ENCODE assay signal across 1 cellular context in genomic region chr6:121498481-121499276, GRCh38.
TF ChIP-seq lines count a peak whose summit lies in the region.

No MANE protein-coding gene starts in this region.

TF ChIP-seq in HCT116, 20 proteins besides CTCF, POLR2A, EP300 and RAD21 (continued from another document):
- TF ChIP-seq REST (IDR thresholded peaks at IDR 0.05; ENCODE audit: low read depth) (no peak), EGR1 (IDR thresholded peaks at IDR 0.05; ENCODE audit: low read depth) (no peak), FOSL1 (IDR thresholded peaks at IDR 0.05; ENCODE audit: low read depth) (no peak), EZH2phosphoT487 (IDR thresholded peaks at IDR 0.05; ENCODE audit: borderline replicate concordance) (no peak), CBX3 (IDR thresholded peaks at IDR 0.05; ENCODE audit: low read depth) (no peak), SP1 (IDR thresholded peaks at IDR 0.05; ENCODE audit: low read depth) (no peak), ATF3 (IDR thresholded peaks at IDR 0.05) (no peak), YY1 (IDR thresholded peaks at IDR 0.05; ENCODE audit: extremely low read depth, insufficient replicate concordance, low read depth, low read length) (no peak), TCF7L2 (IDR thresholded peaks at IDR 0.05; ENCODE audit: borderline replicate concordance, extremely low read depth, insufficient read depth, insufficient read length) (no peak)
- TF ChIP-seq, protein P1, sequence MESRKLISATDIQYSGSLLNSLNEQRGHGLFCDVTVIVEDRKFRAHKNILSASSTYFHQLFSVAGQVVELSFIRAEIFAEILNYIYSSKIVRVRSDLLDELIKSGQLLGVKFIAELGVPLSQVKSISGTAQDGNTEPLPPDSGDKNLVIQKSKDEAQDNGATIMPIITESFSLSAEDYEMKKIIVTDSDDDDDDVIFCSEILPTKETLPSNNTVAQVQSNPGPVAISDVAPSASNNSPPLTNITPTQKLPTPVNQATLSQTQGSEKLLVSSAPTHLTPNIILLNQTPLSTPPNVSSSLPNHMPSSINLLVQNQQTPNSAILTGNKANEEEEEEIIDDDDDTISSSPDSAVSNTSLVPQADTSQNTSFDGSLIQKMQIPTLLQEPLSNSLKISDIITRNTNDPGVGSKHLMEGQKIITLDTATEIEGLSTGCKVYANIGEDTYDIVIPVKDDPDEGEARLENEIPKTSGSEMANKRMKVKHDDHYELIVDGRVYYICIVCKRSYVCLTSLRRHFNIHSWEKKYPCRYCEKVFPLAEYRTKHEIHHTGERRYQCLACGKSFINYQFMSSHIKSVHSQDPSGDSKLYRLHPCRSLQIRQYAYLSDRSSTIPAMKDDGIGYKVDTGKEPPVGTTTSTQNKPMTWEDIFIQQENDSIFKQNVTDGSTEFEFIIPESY (IDR thresholded peaks at IDR 0.05; ENCODE audit: extremely low read depth, insufficient replicate concordance, low read length), result no peak
